Comparison of ENCODE assay signal across 8 cellular contexts in genomic region chr5:27472000-27472763, GRCh38.
DNase-seq lines count a peak whose midpoint lies in the region; ATAC-seq and TF ChIP-seq lines count a peak whose summit lies in the region.

No MANE protein-coding gene starts in this region.

- no peaks in the 10 kb centered on the region for H3K27me3 Mint-ChIP-seq in Caco-2 (ENCODE audit: insufficient read depth, unreplicated experiment)

- no peak for TF ChIP-seq CTCF in Caco-2 (IDR thresholded peaks at IDR 0.05; ENCODE audit: insufficient read depth in 1 of 2, low read depth in 1 of 2, low read length in 1 of 2, severe bottlenecking in 1 of 2, unreplicated experiment in 1 of 2)

- in situ Hi-C loops in GM18951 (cut with MboI; ENCODE audit: low sequenced_read_pairs, unreplicated experiment): no loop called here

- no TSS peak for BruUV-seq in Caco-2 (replicated peaks; lab: Mats Ljungman, UMichigan)

- H3K4me1 ChIP-seq in Caco-2: no peaks in the 10 kb centered on the region; the same call in 1 of the 2 replicates

- intact Hi-C loops in Caco-2 (cut with micrococcal nuclease; ENCODE audit: unreplicated experiment) (no loop called here), posterior vena cava (cut with DNase I) (no loop called here)

- no peaks in the 10 kb centered on the region for H3K36me3 Mint-ChIP-seq in Caco-2 (ENCODE audit: insufficient read depth, unreplicated experiment)

- H3K4me3 ChIP-seq in Caco-2 (ENCODE audit: low read depth, low read length): no peak overlapping the region

- peak; percentile 89 for ATAC-seq in HG03103 (IDR thresholded peaks at IDR 0.05; ENCODE audit: low read depth, unreplicated experiment)

- no peaks in the 10 kb centered on the region for H3K4me1 Mint-ChIP-seq in Caco-2 (ENCODE audit: low read depth, unreplicated experiment)

- TF ChIP-seq POLR2A in GM18951 (IDR thresholded peaks at IDR 0.05; ENCODE audit: extremely low read depth, insufficient read depth, insufficient read length): peak; percentile 38

- CTCF ChIA-PET in Caco-2 (lab: Charles Lee): no interaction called here

- no peak overlapping the region for H3K27ac Mint-ChIP-seq in Caco-2 (ENCODE audit: unreplicated experiment)

- H3K27me3 ChIP-seq in Caco-2 (replicated peaks; ENCODE audit: control insufficient read depth, insufficient read depth, low read length): no peaks in the 10 kb centered on the region

- H3K36me3 ChIP-seq in Caco-2 (ENCODE audit: control insufficient read depth, insufficient read depth, low read length): no peaks in the 10 kb centered on the region

- POLR2A ChIA-PET in Caco-2 (lab: Charles Lee): no interaction called here

- H3K4me3 Mint-ChIP-seq in Caco-2 (ENCODE audit: unreplicated experiment): no peak overlapping the region

- DNase-seq in Caco-2 (peak; percentile 23 to 66), SK-N-DZ (ENCODE audit: low spot score) (peak; percentile 78), islet precursor cell (peak; percentile 98), HK-2 (ENCODE audit: unreplicated experiment) (no peak), DMS79 treated with DMSO at 0.1 percent for 48 hours (lab: John Stamatoyannopoulos, UW) (no peak), posterior vena cava (ENCODE audit: low spot score) (no peak)

- H3K9me3 Mint-ChIP-seq in Caco-2 (ENCODE audit: unreplicated experiment): peaks cover 9% of the 10 kb centered on the region

- no peaks in the 10 kb centered on the region for H3K9me3 ChIP-seq in Caco-2

Comparison
In these comparisons a context has a peak if more than half of its experiments do, and no peak if none do; other contexts are left out.
1. DNase-seq: peak in Caco-2 (2 of 2), SK-N-DZ (single experiment) and islet precursor cell (single experiment); none in HK-2 (single experiment), DMS79 treated with DMSO at 0.1 percent for 48 hours (single experiment) and posterior vena cava (single experiment).